1 cellular context compared by ENCODE assay signal in the genomic region with DNA sequence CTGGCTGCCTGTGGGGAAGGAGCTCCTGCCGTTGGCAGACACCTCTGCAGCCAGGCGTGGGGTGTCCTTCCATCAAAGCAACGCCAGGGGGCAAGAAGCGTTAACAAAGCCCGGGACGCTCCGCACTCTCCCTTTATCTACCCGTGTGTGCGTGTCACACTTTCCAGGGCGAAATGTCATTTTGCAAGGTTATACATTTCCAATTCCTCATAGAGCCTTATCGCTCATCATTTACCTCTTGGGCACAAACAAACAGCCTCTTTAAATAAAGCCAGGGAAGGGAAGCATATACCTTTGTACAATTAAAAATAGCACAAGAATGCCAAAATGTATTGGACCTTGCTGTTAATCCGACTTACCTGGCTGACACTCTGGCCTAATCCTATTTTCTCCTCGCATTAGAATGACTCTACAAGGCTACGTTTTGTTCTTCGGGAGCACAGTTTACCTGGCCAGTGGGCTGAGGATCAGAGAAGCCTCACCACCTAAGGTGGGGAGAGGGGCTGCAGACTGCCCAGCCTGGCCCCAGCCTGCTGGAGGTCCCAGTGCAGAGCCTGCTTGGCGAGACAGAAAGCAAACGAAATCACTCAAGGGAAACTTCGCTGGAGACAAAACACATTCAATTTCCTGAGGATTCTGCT.
TF ChIP-seq lines count a peak whose summit lies in the region.

No MANE protein-coding gene starts in this region.

TF ChIP-seq in HepG2, 621 proteins besides CTCF, POLR2A, EP300 and RAD21 (continued from another document):
- TF ChIP-seq, protein P1, sequence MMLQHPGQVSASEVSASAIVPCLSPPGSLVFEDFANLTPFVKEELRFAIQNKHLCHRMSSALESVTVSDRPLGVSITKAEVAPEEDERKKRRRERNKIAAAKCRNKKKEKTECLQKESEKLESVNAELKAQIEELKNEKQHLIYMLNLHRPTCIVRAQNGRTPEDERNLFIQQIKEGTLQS (CRISPR knock-in tag; IDR thresholded peaks at IDR 0.05): no peak
- no peak for TF ChIP-seq ZZZ3 (CRISPR knock-in tag; IDR thresholded peaks at IDR 0.05; ENCODE audit: borderline replicate concordance)
- TF ChIP-seq, protein P2, sequence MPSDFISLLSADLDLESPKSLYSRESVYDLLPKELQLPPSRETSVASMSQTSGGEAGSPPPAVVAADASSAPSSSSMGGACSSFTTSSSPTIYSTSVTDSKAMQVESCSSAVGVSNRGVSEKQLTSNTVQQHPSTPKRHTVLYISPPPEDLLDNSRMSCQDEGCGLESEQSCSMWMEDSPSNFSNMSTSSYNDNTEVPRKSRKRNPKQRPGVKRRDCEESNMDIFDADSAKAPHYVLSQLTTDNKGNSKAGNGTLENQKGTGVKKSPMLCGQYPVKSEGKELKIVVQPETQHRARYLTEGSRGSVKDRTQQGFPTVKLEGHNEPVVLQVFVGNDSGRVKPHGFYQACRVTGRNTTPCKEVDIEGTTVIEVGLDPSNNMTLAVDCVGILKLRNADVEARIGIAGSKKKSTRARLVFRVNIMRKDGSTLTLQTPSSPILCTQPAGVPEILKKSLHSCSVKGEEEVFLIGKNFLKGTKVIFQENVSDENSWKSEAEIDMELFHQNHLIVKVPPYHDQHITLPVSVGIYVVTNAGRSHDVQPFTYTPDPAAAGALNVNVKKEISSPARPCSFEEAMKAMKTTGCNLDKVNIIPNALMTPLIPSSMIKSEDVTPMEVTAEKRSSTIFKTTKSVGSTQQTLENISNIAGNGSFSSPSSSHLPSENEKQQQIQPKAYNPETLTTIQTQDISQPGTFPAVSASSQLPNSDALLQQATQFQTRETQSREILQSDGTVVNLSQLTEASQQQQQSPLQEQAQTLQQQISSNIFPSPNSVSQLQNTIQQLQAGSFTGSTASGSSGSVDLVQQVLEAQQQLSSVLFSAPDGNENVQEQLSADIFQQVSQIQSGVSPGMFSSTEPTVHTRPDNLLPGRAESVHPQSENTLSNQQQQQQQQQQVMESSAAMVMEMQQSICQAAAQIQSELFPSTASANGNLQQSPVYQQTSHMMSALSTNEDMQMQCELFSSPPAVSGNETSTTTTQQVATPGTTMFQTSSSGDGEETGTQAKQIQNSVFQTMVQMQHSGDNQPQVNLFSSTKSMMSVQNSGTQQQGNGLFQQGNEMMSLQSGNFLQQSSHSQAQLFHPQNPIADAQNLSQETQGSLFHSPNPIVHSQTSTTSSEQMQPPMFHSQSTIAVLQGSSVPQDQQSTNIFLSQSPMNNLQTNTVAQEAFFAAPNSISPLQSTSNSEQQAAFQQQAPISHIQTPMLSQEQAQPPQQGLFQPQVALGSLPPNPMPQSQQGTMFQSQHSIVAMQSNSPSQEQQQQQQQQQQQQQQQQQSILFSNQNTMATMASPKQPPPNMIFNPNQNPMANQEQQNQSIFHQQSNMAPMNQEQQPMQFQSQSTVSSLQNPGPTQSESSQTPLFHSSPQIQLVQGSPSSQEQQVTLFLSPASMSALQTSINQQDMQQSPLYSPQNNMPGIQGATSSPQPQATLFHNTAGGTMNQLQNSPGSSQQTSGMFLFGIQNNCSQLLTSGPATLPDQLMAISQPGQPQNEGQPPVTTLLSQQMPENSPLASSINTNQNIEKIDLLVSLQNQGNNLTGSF (CRISPR knock-in tag; IDR thresholded peaks at IDR 0.05): no peak
- peak; percentile 75 for TF ChIP-seq STAG1 (CRISPR knock-in tag; IDR thresholded peaks at IDR 0.05)
